ENCODE assay signal across 10 cellular contexts in the genomic region with DNA sequence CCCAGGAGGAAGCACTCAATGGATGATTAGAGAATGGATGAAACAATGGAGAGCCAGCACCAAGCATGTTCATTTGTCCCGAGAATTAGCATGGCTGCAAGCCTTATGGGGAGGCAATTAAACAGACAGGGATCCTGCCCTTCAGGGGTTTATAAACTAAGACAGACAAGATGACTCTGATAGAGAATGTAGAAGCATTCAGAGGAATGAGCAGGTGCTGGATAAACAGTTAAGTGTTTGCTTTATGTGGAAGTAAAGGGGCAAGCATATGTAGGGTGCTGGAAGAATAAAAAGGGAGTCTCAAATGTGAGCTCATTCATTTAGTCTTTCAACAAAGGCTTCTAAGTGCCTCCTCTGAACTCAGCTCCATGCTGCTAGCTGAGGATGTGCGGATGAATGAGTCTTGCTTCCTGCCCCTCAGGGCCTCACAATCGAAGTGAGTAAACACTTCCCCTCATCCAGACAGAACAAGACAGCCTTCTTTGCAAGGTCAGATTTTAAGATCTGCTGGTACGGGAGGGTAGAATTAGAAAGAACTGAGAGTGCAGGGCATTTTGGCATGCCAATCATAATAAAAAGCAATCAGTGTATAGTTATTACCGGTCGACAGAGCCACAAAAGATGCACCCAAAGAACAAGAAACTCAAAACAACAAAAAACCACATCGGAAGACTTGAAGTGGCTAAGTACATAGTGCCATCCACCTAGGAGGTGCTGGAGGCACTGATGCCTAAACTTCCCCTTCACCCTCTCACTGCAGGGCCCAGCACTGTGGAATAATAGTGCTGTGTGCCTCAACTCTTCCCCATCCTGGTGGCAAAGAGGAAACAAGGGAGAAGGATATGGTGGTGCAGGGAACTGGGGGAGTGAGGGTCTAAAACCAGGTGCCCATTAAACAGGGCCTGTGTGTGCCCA.
A peak's percentile ranks its signal among the peaks of the same experiment; 100 is the strongest.
DNase-seq lines count a peak whose midpoint lies in the region; ATAC-seq and TF ChIP-seq lines count a peak whose summit lies in the region.
"Had no signal": no experiment of that assay in that cellular context is flagged by ENCODE, and none has a peak within 500 bp of the region (broad histone marks: within the 10 kb centered on the region; RNA-seq: fewer than 3 reads in every experiment).

No MANE protein-coding gene starts in this region.

- H3K36me3 ChIP-seq in SK-N-SH (replicated peaks in 1 of 2; ENCODE audit: control insufficient read depth in 1 of 2, insufficient read depth in 2 of 2, low read length in 1 of 2) (no peaks in the 10 kb centered on the region), Caco-2 (ENCODE audit: control insufficient read depth, insufficient read depth, low read length) (no peaks in the 10 kb centered on the region), upper lobe of left lung (no peaks in the 10 kb centered on the region)

- CTCF ChIA-PET in SK-N-SH (lab: Yijun Ruan, JAX) = interaction anchor here (0.5 to 1.9 kb wide), 4 partner anchors 9 to 1065 kb away, joined by 3 to 6 read pairs (median 4); no protein-coding TSS in a partner anchor
- CTCF ChIA-PET in Caco-2 (lab: Charles Lee) = no interaction called here

- H2AFZ ChIP-seq in SK-N-SH (ENCODE audit: low read depth) = no peak overlapping the region

- no peaks in the 10 kb centered on the region for H4K20me1 ChIP-seq in SK-N-SH (ENCODE audit: insufficient read depth)

- TF ChIP-seq CTCF in SK-N-SH (IDR thresholded peaks at IDR 0.05) (no peak), Caco-2 (IDR thresholded peaks at IDR 0.05; ENCODE audit: insufficient read depth in 1 of 2, low read depth in 1 of 2, low read length in 1 of 2, severe bottlenecking in 1 of 2, unreplicated experiment in 1 of 2) (no peak), upper lobe of left lung (IDR thresholded peaks at IDR 0.05) (no peak)

- POLR2A ChIA-PET in SK-N-SH (lab: Yijun Ruan, JAX) (no interaction called here), Caco-2 (lab: Charles Lee) (no interaction called here)

- peak overlapping the region; percentile 46 for H3K4me3 Mint-ChIP-seq in stimulated activated memory B cell treated with anti-CD40 and anti-IgM and Interleukin-4, amounts not matched to agents 10 μg/mL and 1 μg/mL and 100 μg/mL, for 72 hours
- H3K4me3 Mint-ChIP-seq in Caco-2 (ENCODE audit: unreplicated experiment) = no peak overlapping the region
- H3K4me3 Mint-ChIP-seq: central memory CD8-positive, alpha-beta T cell; stimulated activated naive CD8-positive, alpha-beta T cell treated with anti-CD3 and anti-CD28 coated beads, Interleukin-15, Interleukin-2, amounts not matched to agents 100 ng/mL and 50 ng/mL, for 24 hours had no signal

- peak overlapping the region; percentile 70 for H3K27ac Mint-ChIP-seq in stimulated activated memory B cell treated with anti-CD40 and anti-IgM and Interleukin-4, amounts not matched to agents 10 μg/mL and 1 μg/mL and 100 μg/mL, for 72 hours
- no peak overlapping the region for H3K27ac Mint-ChIP-seq in Caco-2 (ENCODE audit: unreplicated experiment)
- H3K27ac Mint-ChIP-seq: stimulated activated naive CD8-positive, alpha-beta T cell treated with anti-CD3 and anti-CD28 coated beads, Interleukin-15, Interleukin-2, amounts not matched to agents 100 ng/mL and 50 ng/mL, for 24 hours had no signal

- 27% methylated on average over 7 of the region's 7 CpGs for WGBS in SK-N-SH (ENCODE audit: low lambda C conversion rate)
- 32 to 36% methylated on average over 7 of the region's 7 CpGs for WGBS in upper lobe of left lung, 2 donors

- no peak for DNase-seq in SK-N-SH
- peak; percentile 56 for DNase-seq in RPMI7951 (ENCODE audit: low read depth)
- DNase-seq in Caco-2 = no peak
- DNase-seq in upper lobe of left lung = no peak
- no peak for DNase-seq in left colon

- H3K4me1 Mint-ChIP-seq in stimulated activated memory B cell treated with anti-CD40 and anti-IgM and Interleukin-4, amounts not matched to agents 10 μg/mL and 1 μg/mL and 100 μg/mL, for 72 hours = peaks cover 59% of the 10 kb centered on the region
- H3K4me1 Mint-ChIP-seq in Caco-2 (ENCODE audit: low read depth, unreplicated experiment) = no peaks in the 10 kb centered on the region
- H3K4me1 Mint-ChIP-seq: central memory CD8-positive, alpha-beta T cell had no signal

- TF ChIP-seq RAD21 in SK-N-SH (IDR thresholded peaks at IDR 0.05; ENCODE audit: low read length) = no peak

- H3K9ac ChIP-seq in SK-N-SH = no peak overlapping the region

- no peaks in the 10 kb centered on the region for H3K9me3 ChIP-seq in SK-N-SH
- no peaks in the 10 kb centered on the region for H3K9me3 ChIP-seq in Caco-2
- no peaks in the 10 kb centered on the region for H3K9me3 ChIP-seq in upper lobe of left lung

- BruUV-seq in Caco-2 (replicated peaks; lab: Mats Ljungman, UMichigan) = no TSS peak

- no peaks in the 10 kb centered on the region for H3F3A ChIP-seq in SK-N-SH (replicated peaks; ENCODE audit: insufficient read depth)

- ATAC-seq in SK-N-SH treated with all-trans-retinoic acid at 6 μM for 48 hours (no peak), HG02943 (IDR thresholded peaks at IDR 0.05; ENCODE audit: low read depth, unreplicated experiment) (peak; percentile 81), upper lobe of left lung (ENCODE audit: low FRiP score in 2 of 2) (no peak), left colon (no peak)
- ATAC-seq in stimulated activated memory B cell treated with anti-CD40 and anti-IgM and Interleukin-4, amounts not matched to agents 10 μg/mL and 1 μg/mL and 100 μg/mL, for 72 hours = peak; percentile 93

- no peaks in the 10 kb centered on the region for H3K27me3 ChIP-seq in SK-N-SH (ENCODE audit: insufficient read depth)
- H3K27me3 ChIP-seq in Caco-2 (replicated peaks; ENCODE audit: control insufficient read depth, insufficient read depth, low read length) = peaks cover 3% of the 10 kb centered on the region
- H3K27me3 ChIP-seq in upper lobe of left lung = no peaks in the 10 kb centered on the region

- H3K9me3 Mint-ChIP-seq in stimulated activated memory B cell treated with anti-CD40 and anti-IgM and Interleukin-4, amounts not matched to agents 10 μg/mL and 1 μg/mL and 100 μg/mL, for 72 hours = no peaks in the 10 kb centered on the region
- no peaks in the 10 kb centered on the region for H3K9me3 Mint-ChIP-seq in Caco-2 (ENCODE audit: unreplicated experiment)
- H3K9me3 Mint-ChIP-seq: central memory CD8-positive, alpha-beta T cell; stimulated activated naive CD8-positive, alpha-beta T cell treated with anti-CD3 and anti-CD28 coated beads, Interleukin-15, Interleukin-2, amounts not matched to agents 100 ng/mL and 50 ng/mL, for 24 hours had no signal

- H3K27ac ChIP-seq in SK-N-SH (ENCODE audit: low read depth in 2 of 2, low read length in 1 of 2) (no peak overlapping the region), upper lobe of left lung (no peak overlapping the region)

- TF ChIP-seq EP300 in SK-N-SH (IDR thresholded peaks at IDR 0.05; ENCODE audit: borderline replicate concordance in 1 of 2, low read depth in 1 of 2, low read length in 1 of 2) (no peak), upper lobe of left lung (IDR thresholded peaks at IDR 0.05) (no peak)

- no peaks in the 10 kb centered on the region for H3K9me2 ChIP-seq in SK-N-SH

- intact Hi-C loops in Caco-2 (cut with micrococcal nuclease; ENCODE audit: unreplicated experiment) = loop anchor here (10.0 kb wide), 1 partner anchor 61 kb away; no protein-coding TSS in a partner anchor
- intact Hi-C loops in left colon (cut with DNase I, micrococcal nuclease) = no loop called here

- no peaks in the 10 kb centered on the region for H3K79me2 ChIP-seq in SK-N-SH (ENCODE audit: insufficient read depth)

- peaks cover 0 to 42% of the 10 kb centered on the region in 2 experiments; a peak in 1 of 4 replicates for H3K4me1 ChIP-seq in SK-N-SH (ENCODE audit: control insufficient read depth in 1 of 2, insufficient read depth in 2 of 2, low read depth in 1 of 2, low read length in 1 of 2)
- no peaks in the 10 kb centered on the region for H3K4me1 ChIP-seq in Caco-2
- H3K4me1 ChIP-seq in upper lobe of left lung = no peaks in the 10 kb centered on the region

- no peaks in the 10 kb centered on the region for H3K36me3 Mint-ChIP-seq in stimulated activated memory B cell treated with anti-CD40 and anti-IgM and Interleukin-4, amounts not matched to agents 10 μg/mL and 1 μg/mL and 100 μg/mL, for 72 hours
- H3K36me3 Mint-ChIP-seq in Caco-2 (ENCODE audit: insufficient read depth, unreplicated experiment) = no peaks in the 10 kb centered on the region

- H3K4me2 ChIP-seq in SK-N-SH = no peak overlapping the region

- TF ChIP-seq POLR2A in upper lobe of left lung (IDR thresholded peaks at IDR 0.05) = no peak

- no peaks in the 10 kb centered on the region for H3K27me3 Mint-ChIP-seq in stimulated activated memory B cell treated with anti-CD40 and anti-IgM and Interleukin-4, amounts not matched to agents 10 μg/mL and 1 μg/mL and 100 μg/mL, for 72 hours
- peaks cover 20% of the 10 kb centered on the region for H3K27me3 Mint-ChIP-seq in Caco-2 (ENCODE audit: insufficient read depth, unreplicated experiment)
- H3K27me3 Mint-ChIP-seq: stimulated activated naive CD8-positive, alpha-beta T cell treated with anti-CD3 and anti-CD28 coated beads, Interleukin-15, Interleukin-2, amounts not matched to agents 100 ng/mL and 50 ng/mL, for 24 hours had no signal

- no peak overlapping the region for H3K4me3 ChIP-seq in SK-N-SH (ENCODE audit: low read depth in 2 of 2, low read length in 1 of 2)
- H3K4me3 ChIP-seq in Caco-2 (ENCODE audit: low read depth, low read length) = no peak overlapping the region
- no peak overlapping the region for H3K4me3 ChIP-seq in upper lobe of left lung

TF ChIP-seq in SK-N-SH treated with all-trans-retinoic acid at 6 μM for 48 hours, 23 proteins besides CTCF, POLR2A, EP300 and RAD21 (continues in another document):
- TF ChIP-seq, protein P1, sequence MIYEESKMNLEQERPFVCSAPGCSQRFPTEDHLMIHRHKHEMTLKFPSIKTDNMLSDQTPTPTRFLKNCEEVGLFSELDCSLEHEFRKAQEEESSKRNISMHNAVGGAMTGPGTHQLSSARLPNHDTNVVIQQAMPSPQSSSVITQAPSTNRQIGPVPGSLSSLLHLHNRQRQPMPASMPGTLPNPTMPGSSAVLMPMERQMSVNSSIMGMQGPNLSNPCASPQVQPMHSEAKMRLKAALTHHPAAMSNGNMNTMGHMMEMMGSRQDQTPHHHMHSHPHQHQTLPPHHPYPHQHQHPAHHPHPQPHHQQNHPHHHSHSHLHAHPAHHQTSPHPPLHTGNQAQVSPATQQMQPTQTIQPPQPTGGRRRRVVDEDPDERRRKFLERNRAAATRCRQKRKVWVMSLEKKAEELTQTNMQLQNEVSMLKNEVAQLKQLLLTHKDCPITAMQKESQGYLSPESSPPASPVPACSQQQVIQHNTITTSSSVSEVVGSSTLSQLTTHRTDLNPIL (CRISPR knock-in tag; IDR thresholded peaks at IDR 0.05; ENCODE audit: low read depth) = no peak

TF ChIP-seq in SK-N-SH, 30 proteins besides CTCF, POLR2A, EP300 and RAD21 (continues in another document):
- no peak for TF ChIP-seq RCOR1 (IDR thresholded peaks at IDR 0.05; ENCODE audit: low read length)
- TF ChIP-seq, protein P2, sequence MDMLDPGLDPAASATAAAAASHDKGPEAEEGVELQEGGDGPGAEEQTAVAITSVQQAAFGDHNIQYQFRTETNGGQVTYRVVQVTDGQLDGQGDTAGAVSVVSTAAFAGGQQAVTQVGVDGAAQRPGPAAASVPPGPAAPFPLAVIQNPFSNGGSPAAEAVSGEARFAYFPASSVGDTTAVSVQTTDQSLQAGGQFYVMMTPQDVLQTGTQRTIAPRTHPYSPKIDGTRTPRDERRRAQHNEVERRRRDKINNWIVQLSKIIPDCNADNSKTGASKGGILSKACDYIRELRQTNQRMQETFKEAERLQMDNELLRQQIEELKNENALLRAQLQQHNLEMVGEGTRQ (IDR thresholded peaks at IDR 0.05; ENCODE audit: borderline replicate concordance, low read depth, low read length) = no peak

Comparison
In these comparisons a context has a peak if more than half of its experiments do, and no peak if none do; other contexts are left out.
1. ATAC-seq: peak in HG02943 (single experiment) and stimulated activated memory B cell treated with anti-CD40 and anti-IgM and Interleukin-4, amounts not matched to agents 10 μg/mL and 1 μg/mL and 100 μg/mL, for 72 hours (single experiment); none in SK-N-SH treated with all-trans-retinoic acid at 6 μM for 48 hours (single experiment), upper lobe of left lung (0 of 2) and left colon (single experiment).